Comparison of ENCODE assay signal across 12 cellular contexts in the genomic region with DNA sequence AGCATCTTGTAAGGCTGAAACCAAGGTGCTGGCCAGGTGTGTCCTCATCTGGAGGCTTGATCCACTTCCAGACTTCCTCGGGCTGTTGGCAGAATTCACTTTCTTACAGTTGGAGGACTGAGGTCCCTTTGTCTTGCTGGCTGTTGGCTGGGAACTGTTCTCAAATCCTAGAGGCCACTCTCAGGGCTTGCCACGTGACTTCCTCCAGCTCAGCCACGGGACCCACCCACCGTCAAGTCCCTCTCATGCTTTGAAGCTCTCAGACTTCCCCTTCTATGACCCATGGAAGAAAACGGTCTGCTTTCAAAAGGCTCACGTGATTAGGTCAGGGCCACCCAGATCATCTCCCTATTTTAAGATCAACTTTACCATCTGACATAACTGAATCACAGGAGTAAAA.
A peak's percentile ranks its signal among the peaks of the same experiment; 100 is the strongest.
DNase-seq lines count a peak whose midpoint lies in the region; ATAC-seq and TF ChIP-seq lines count a peak whose summit lies in the region.
"Had no signal": no experiment of that assay in that cellular context is flagged by ENCODE, and none has a peak within 500 bp of the region (broad histone marks: within the 10 kb centered on the region; RNA-seq: fewer than 3 reads in every experiment).

No MANE protein-coding gene starts in this region.

- peak; percentile 51 for ATAC-seq in GM18498 (IDR thresholded peaks at IDR 0.05; ENCODE audit: unreplicated experiment)
- ATAC-seq in HG03354 (IDR thresholded peaks at IDR 0.05; ENCODE audit: poor library complexity, severe bottlenecking, unreplicated experiment): peak; percentile 56
- no peak for ATAC-seq in omental fat pad (ENCODE audit: low FRiP score)

- intact Hi-C loops in CD14-positive monocyte (cut with micrococcal nuclease): no loop called here

- no peaks in the 10 kb centered on the region for H3K36me3 Mint-ChIP-seq in CD14-positive monocyte
- peaks cover 6% of the 10 kb centered on the region for H3K36me3 Mint-ChIP-seq in activated naive CD8-positive, alpha-beta T cell

- H3K27ac ChIP-seq in caudate nucleus (ENCODE audit: low read depth, low read length): no peak overlapping the region

- H3K27me3 Mint-ChIP-seq in CD14-positive monocyte (ENCODE audit: low read depth in 3 of 3): peaks cover 0 to 5% (median 2%) of the 10 kb centered on the region in 3 donors
- no peaks in the 10 kb centered on the region for H3K27me3 Mint-ChIP-seq in activated naive CD8-positive, alpha-beta T cell
- H3K27me3 Mint-ChIP-seq: dendritic cell treated with granulocyte-macrophage colony-stimulating factor and Interleukin-4, amounts not matched to agents 40 ng/mL and 50 ng/mL, for 4 days had no signal

- DNase-seq in CD14-positive monocyte (ENCODE audit: low spot score): peak; percentile 72
- no peak for DNase-seq in HEK293T (ENCODE audit: extremely low spot score)
- DNase-seq in omental fat pad (ENCODE audit: low spot score): no peak
- DNase-seq in caudate nucleus (lab: John Stamatoyannopoulos, UW): no peak
- no peak for DNase-seq in activated effector memory CD4-positive, alpha-beta T cell treated with anti-CD3 and anti-CD28 coated beads, Interleukin-2, amount 50 U/mL, for 16 hours
- DNase-seq: NCI-H1105 treated with DMSO at 0.1 percent for 48 hours, NCI-H748 treated with DMSO at 0.1 percent for 48 hours, substantia nigra had no signal

- H3K9me3 Mint-ChIP-seq in CD14-positive monocyte: peaks cover 0 to 16% (median 6%) of the 10 kb centered on the region in 7 donors
- no peaks in the 10 kb centered on the region for H3K9me3 Mint-ChIP-seq in activated naive CD8-positive, alpha-beta T cell (ENCODE audit: low read depth)

- POLR2A ChIA-PET in HEK293T (lab: Yijun Ruan, JAX): no interaction called here

- TF ChIP-seq CTCF in CD14-positive monocyte (IDR thresholded peaks at IDR 0.05) (no peak), omental fat pad (IDR thresholded peaks at IDR 0.05) (no peak)

- no peak overlapping the region for H3K4me3 Mint-ChIP-seq in CD14-positive monocyte
- no peak overlapping the region for H3K4me3 Mint-ChIP-seq in activated naive CD8-positive, alpha-beta T cell
- H3K4me3 Mint-ChIP-seq: dendritic cell treated with granulocyte-macrophage colony-stimulating factor and Interleukin-4, amounts not matched to agents 40 ng/mL and 50 ng/mL, for 4 days had no signal

- peak overlapping the region in 3 of 7 donors; percentile 77 to 81 (median 79) for H3K27ac Mint-ChIP-seq in CD14-positive monocyte
- H3K27ac Mint-ChIP-seq in activated naive CD8-positive, alpha-beta T cell: peak overlapping the region; percentile 8
- H3K27ac Mint-ChIP-seq: dendritic cell treated with granulocyte-macrophage colony-stimulating factor and Interleukin-4, amounts not matched to agents 40 ng/mL and 50 ng/mL, for 4 days had no signal

- CTCF ChIA-PET in HEK293T (lab: Yijun Ruan, JAX): no interaction called here

- H3K4me1 Mint-ChIP-seq in CD14-positive monocyte: peaks cover 7% of the 10 kb centered on the region
- peaks cover 14% of the 10 kb centered on the region for H3K4me1 Mint-ChIP-seq in activated naive CD8-positive, alpha-beta T cell (ENCODE audit: low read depth)

TF ChIP-seq in HEK293T, 16 proteins besides CTCF, POLR2A, EP300 and RAD21:
- TF ChIP-seq ELF4 (IDR thresholded peaks at IDR 0.05): no peak
- TF ChIP-seq CTBP1 (IDR thresholded peaks at IDR 0.05; ENCODE audit: borderline replicate concordance): no peak
- no peak for TF ChIP-seq ARNT (IDR thresholded peaks at IDR 0.05)
- TF ChIP-seq SUZ12 (IDR thresholded peaks at IDR 0.05): no peak
- TF ChIP-seq FOXK2 (IDR thresholded peaks at IDR 0.05): no peak
- TF ChIP-seq ZNF384 (IDR thresholded peaks at IDR 0.05): no peak
- no peak for TF ChIP-seq LEF1 (IDR thresholded peaks at IDR 0.05; ENCODE audit: borderline replicate concordance)
